In the genomic region with DNA sequence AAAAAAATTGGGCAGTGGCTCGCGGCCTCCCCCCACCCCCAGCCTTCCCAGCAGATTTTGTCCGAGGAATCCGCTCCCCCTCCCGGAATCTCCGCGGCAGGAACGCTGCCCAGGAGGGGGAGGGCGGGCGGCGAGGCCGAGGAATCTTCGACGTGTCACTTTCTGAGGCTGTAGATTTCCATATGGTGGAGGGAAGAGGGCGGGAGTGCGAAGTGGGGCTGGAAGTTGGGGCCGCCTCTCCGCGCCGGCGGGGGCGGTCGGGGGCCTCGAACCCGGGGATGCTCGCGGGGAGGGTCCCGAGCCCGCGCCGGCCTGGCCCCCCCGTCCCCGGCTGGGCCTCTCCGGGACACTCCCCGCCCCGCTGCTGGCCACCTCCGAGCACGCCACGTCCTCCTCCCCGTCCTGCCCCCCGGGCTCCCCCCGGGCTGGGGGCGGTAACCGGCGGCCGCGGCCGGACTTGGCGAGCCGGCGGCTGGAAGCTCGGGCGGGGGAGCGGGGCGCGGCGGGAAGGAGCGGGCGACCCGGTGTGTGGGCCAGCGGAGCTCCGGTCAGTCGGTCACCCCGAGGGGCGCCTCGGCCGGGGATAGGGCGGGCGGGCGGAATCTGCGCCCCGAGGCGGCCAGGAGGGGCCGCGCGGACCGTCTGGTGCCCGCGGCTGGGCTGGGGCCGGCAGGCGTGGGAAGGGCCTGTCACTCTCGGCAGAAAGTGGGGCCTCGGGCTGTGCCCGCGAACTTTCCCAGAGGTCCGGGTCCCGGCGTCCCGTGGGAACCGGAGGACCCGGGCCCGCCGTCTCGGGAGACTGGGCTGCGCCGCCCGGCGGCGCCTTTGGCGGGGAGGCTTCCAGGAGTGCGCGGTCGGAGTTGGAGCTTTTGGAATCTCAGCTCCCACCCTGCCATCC, we compare ENCODE assay signal across 8 cellular contexts. TPM values are rescaled to one million over a fixed set of nuclear protein-coding genes. Genes with fewer than 3 reads are reported as not detected.
DNase-seq lines count a peak whose midpoint lies in the region; FAIRE-seq and TF ChIP-seq lines count a peak whose summit lies in the region.

No MANE protein-coding gene starts in this region.

- WGBS in GM23248 (ENCODE audit: low coverage in 1 of 2, low lambda C conversion rate in 2 of 2, missing lambda C conversion rate in 2 of 2), 2 experiments, result 1% methylated on average over 17 to 82 of the region's 103 CpGs
- WGBS in smooth muscle cell (ENCODE audit: low lambda C conversion rate), result 1% methylated on average over 30 of the region's 103 CpGs

- H3K79me2 ChIP-seq in GM23248 (ENCODE audit: insufficient read depth), result peaks cover 71% of the 10 kb centered on the region
- peaks cover 52% of the 10 kb centered on the region for H3K79me2 ChIP-seq in keratinocyte (ENCODE audit: control insufficient read depth, insufficient read depth, low read length)
- H3K79me2 ChIP-seq in smooth muscle cell (ENCODE audit: low read depth), result peaks cover 63% of the 10 kb centered on the region

- H2AFZ ChIP-seq in GM23248 (peak overlapping the region; percentile 72; the same call in 1 of the 2 replicates), keratinocyte (ENCODE audit: control insufficient read depth, low read length) (no peak overlapping the region), smooth muscle cell (ENCODE audit: low read depth) (no peak overlapping the region)

- no peaks in the 10 kb centered on the region for H3K27me3 Mint-ChIP-seq in chondrocyte (ENCODE audit: low read depth)

- no peaks in the 10 kb centered on the region for H3K9me3 ChIP-seq in GM23248 (ENCODE audit: low read depth)
- no peaks in the 10 kb centered on the region for H3K9me3 ChIP-seq in keratinocyte (ENCODE audit: control insufficient read depth, low read depth, low read length)
- no peaks in the 10 kb centered on the region for H3K9me3 ChIP-seq in smooth muscle cell (replicated peaks; ENCODE audit: low read depth)

- H3K9ac ChIP-seq in GM23248 (peak overlapping the region; percentile 99), keratinocyte (ENCODE audit: control insufficient read depth, extremely low read depth, insufficient read depth, low read length) (peak overlapping the region; percentile 94), smooth muscle cell (ENCODE audit: low read depth) (peak overlapping the region; percentile 99)

- dilution Hi-C loops in keratinocyte (cut with MboI; ENCODE audit: extremely low pct_ligation_motif_present, low sequenced_read_pairs), result no loop called here

- H3K9me1 ChIP-seq in keratinocyte (ENCODE audit: control insufficient read depth, extremely low read depth, insufficient read depth, low read length), result no peaks in the 10 kb centered on the region

- no peak for TF ChIP-seq POLR2A in NB4 (IDR thresholded peaks at IDR 0.05; ENCODE audit: extremely low read depth, insufficient read length)

- H3K4me3 ChIP-seq in GM23248 (peak overlapping the region; percentile 92), NB4 (ENCODE audit: low read depth, low read length) (peak overlapping the region; percentile 87), keratinocyte (ENCODE audit: control insufficient read depth in 2 of 3, extremely low read depth in 1 of 3, insufficient read depth in 2 of 3, low read depth in 1 of 3, low read length in 3 of 3) (peak overlapping the region; percentile 77 to 99 (median 84)), smooth muscle cell (peak overlapping the region; percentile 84)

- H3K9me3 Mint-ChIP-seq in chondrocyte (ENCODE audit: low read depth), result no peaks in the 10 kb centered on the region

- in situ Hi-C loops in GM23248 (cut with MboI), result no loop called here

- H3K4me1 Mint-ChIP-seq in chondrocyte (ENCODE audit: low read depth), result peaks cover 44% of the 10 kb centered on the region

- H3K4me2 ChIP-seq in GM23248 (ENCODE audit: unreplicated experiment) (peak overlapping the region; percentile 87), keratinocyte (ENCODE audit: control insufficient read depth, extremely low read depth, insufficient read depth, low read depth, low read length) (peak overlapping the region; percentile 90), smooth muscle cell (peak overlapping the region; percentile 92)

- H4K20me1 ChIP-seq in GM23248 (ENCODE audit: insufficient read depth), result peaks cover 19% of the 10 kb centered on the region
- peaks cover 5% of the 10 kb centered on the region for H4K20me1 ChIP-seq in keratinocyte (ENCODE audit: control insufficient read depth, extremely low read depth, insufficient read depth, low read length)
- H4K20me1 ChIP-seq in smooth muscle cell (ENCODE audit: low read depth), result peaks cover 48% of the 10 kb centered on the region

- H3K27me3 ChIP-seq in GM23248 (replicated peaks; ENCODE audit: insufficient read depth) (no peaks in the 10 kb centered on the region), keratinocyte (ENCODE audit: control insufficient read depth, extremely low read depth, insufficient read depth, low read length) (no peaks in the 10 kb centered on the region), smooth muscle cell (ENCODE audit: low read depth) (no peaks in the 10 kb centered on the region)

- DNase-seq in Daoy (ENCODE audit: low read depth), result peak; percentile 84
- peak; percentile 91 for DNase-seq in GM23248
- DNase-seq in NB4 (ENCODE audit: low read depth), result peak; percentile 70
- DNase-seq in UCSD-AML1 (lab: John Stamatoyannopoulos, UW; ENCODE audit: unreplicated experiment), result peak; percentile 73
- DNase-seq in chondrocyte (ENCODE audit: low spot score), result peak; percentile 94
- DNase-seq in keratinocyte (ENCODE audit: low read depth, low spot score), result no peak
- DNase-seq in smooth muscle cell (lab: John Stamatoyannopoulos, UW; ENCODE audit: unreplicated experiment), result peak; percentile 76
- no peak for DNase-seq in middle frontal gyrus (ENCODE audit: extremely low spot score, low spot score)

- H3F3A ChIP-seq in GM23248 (ENCODE audit: insufficient read depth) (peaks cover 31% of the 10 kb centered on the region), smooth muscle cell (ENCODE audit: low read depth) (peaks cover 8% of the 10 kb centered on the region)

- peak; percentile 17 for TF ChIP-seq CTCF in NB4 (IDR thresholded peaks at IDR 0.05; ENCODE audit: low read depth, low read length)
- peak; percentile 65 for TF ChIP-seq CTCF in chondrocyte (IDR thresholded peaks at IDR 0.05)
- peak in 2 of 3 experiments; percentile 8 to 29 for TF ChIP-seq CTCF in keratinocyte (optimal IDR thresholded peaks at IDR 0.05 in 1 of 3, IDR thresholded peaks at IDR 0.05 in 1 of 3, conservative IDR thresholded peaks at IDR 0.05 in 1 of 3; ENCODE audit: extremely low read depth in 1 of 3, insufficient read depth in 2 of 3, low read length in 3 of 3)
- TF ChIP-seq CTCF in smooth muscle cell (IDR thresholded peaks at IDR 0.05; ENCODE audit: borderline replicate concordance, insufficient read depth, poor library complexity, severe bottlenecking), result no peak

- H3K36me3 ChIP-seq in GM23248 (ENCODE audit: low read depth), result peaks cover 11% of the 10 kb centered on the region; the same call in 1 of the 2 replicates
- H3K36me3 ChIP-seq in keratinocyte (ENCODE audit: control insufficient read depth in 2 of 2, extremely low read depth in 1 of 2, insufficient read depth in 2 of 2, low read length in 2 of 2), result peaks cover 0 to 7% of the 10 kb centered on the region in 2 experiments
- no peaks in the 10 kb centered on the region for H3K36me3 ChIP-seq in smooth muscle cell (ENCODE audit: low read depth)

- peak overlapping the region; percentile 99 for H3K27ac Mint-ChIP-seq in chondrocyte (ENCODE audit: unreplicated experiment)

- no peak for FAIRE-seq in keratinocyte (lab: Jason Lieb, UNC)

- H3K4me3 Mint-ChIP-seq in chondrocyte (ENCODE audit: unreplicated experiment), result peak overlapping the region; percentile 97

- peaks cover 38% of the 10 kb centered on the region for H3K4me1 ChIP-seq in GM23248 (ENCODE audit: insufficient read depth)
- peaks cover 24% of the 10 kb centered on the region for H3K4me1 ChIP-seq in keratinocyte (ENCODE audit: control insufficient read depth, extremely low read depth, insufficient read depth, low read length)
- H3K4me1 ChIP-seq in smooth muscle cell (ENCODE audit: low read depth), result peaks cover 29% of the 10 kb centered on the region

- peak overlapping the region; percentile 98 for H3K27ac ChIP-seq in GM23248
- H3K27ac ChIP-seq in keratinocyte (ENCODE audit: control insufficient read depth, insufficient read depth, low read length), result peak overlapping the region; percentile 85
- peak overlapping the region; percentile 99 for H3K27ac ChIP-seq in smooth muscle cell (ENCODE audit: low read depth)

- peaks cover 5% of the 10 kb centered on the region for H3K36me3 Mint-ChIP-seq in chondrocyte (ENCODE audit: low read depth)

- no peaks in the 10 kb centered on the region for H3K9me2 ChIP-seq in GM23248 (ENCODE audit: insufficient read depth)

RNA-seq across cellular contexts. Expression of a gene that starts 0.9 kb away (rescaled TPM):
- total RNA-seq in Daoy (2014; rRNA removed; shearing (Covaris generic)), result 72.2 and 84.3 TPM in 2 replicates
- 123 and 128 TPM in 2 replicates for total RNA-seq in GM23248 (2014; rRNA removed; shearing (Covaris generic))
- polyA plus RNA-seq in GM23248 (2016; fragmentation: Nextera tagmentation; extraction: Ambion mirVana), result 85.5 and 95.7 TPM in 2 replicates
- 290 to 304 TPM (median 293 TPM) in 3 replicates for total RNA-seq in chondrocyte
- 20.0 to 31.4 TPM (median 27.7 TPM) in 3 replicates for polyA plus RNA-seq in keratinocyte
- polyA plus RNA-seq in keratinocyte (2011; ENCODE audit: low read depth), result 9.4 TPM
- 16.5 and 32.7 TPM in 2 replicates for polyA plus RNA-seq in keratinocyte (2011; cell fraction: cytosol; rRNA removed)
- polyA plus RNA-seq in keratinocyte (2011; cell fraction: nucleus; rRNA removed), result 60.2 and 68.2 TPM in 2 replicates
- polyA plus RNA-seq in keratinocyte (2012; ENCODE audit: low replicate concordance), result 12.4 and 39.3 TPM in 2 replicates
- polyA minus RNA-seq in keratinocyte, result 104 to 223 TPM (median 134 TPM) in 3 replicates
- 21.3 TPM for polyA minus RNA-seq in keratinocyte (2011; cell fraction: cytosol; rRNA and poly(A)+ RNA removed)
- polyA minus RNA-seq in keratinocyte (2011; cell fraction: nucleus; rRNA and poly(A)+ RNA removed), result 105 and 219 TPM in 2 replicates
- 265 and 294 TPM in 2 replicates for total RNA-seq in smooth muscle cell
- 149 and 161 TPM in 2 replicates for polyA plus RNA-seq in smooth muscle cell

Comparison
In these comparisons a context has a peak if more than half of its experiments do, and no peak if none do; other contexts are left out.
1. DNase-seq: peak in Daoy (single experiment), GM23248 (single experiment), NB4 (single experiment), UCSD-AML1 (single experiment), chondrocyte (single experiment) and smooth muscle cell (single experiment); none in keratinocyte (single experiment) and middle frontal gyrus (single experiment).
2. Peak in every context shown above with its lines, with median percentiles within 50 percentile points of each other: H3K27ac ChIP-seq, H3K4me2 ChIP-seq, H3K4me3 ChIP-seq and H3K9ac ChIP-seq.